24 cellular contexts compared by ENCODE assay signal in genomic region chr5:139283252-139284166, GRCh38. TPM values are rescaled to one million over a fixed set of nuclear protein-coding genes. Genes with fewer than 3 reads are reported as not detected.
DNase-seq lines count a peak whose midpoint lies in the region; ATAC-seq, FAIRE-seq and TF ChIP-seq lines count a peak whose summit lies in the region.
"Had no signal": no experiment of that assay in that cellular context is flagged by ENCODE, and none has a peak within 500 bp of the region (broad histone marks: within the 10 kb centered on the region; RNA-seq: fewer than 3 reads in every experiment).

No MANE protein-coding gene starts in this region.

- H2BK15ac ChIP-seq in H1 (ENCODE audit: low read length) = no peak overlapping the region

- H3K27ac Mint-ChIP-seq in activated naive CD4-positive, alpha-beta T cell treated with anti-CD3 and anti-CD28 coated beads, Interleukin-2, amount 50 U/mL, for 72 hours = peak overlapping the region; percentile 38 to 50
- H3K27ac Mint-ChIP-seq in activated T-helper 2 cell treated with anti-CD3 and anti-CD28 coated beads, Interferon-gamma antibody, Interleukin-2, Interleukin-4, amounts not matched to agents 10 μg/mL and 5 μg/mL and 100 μg/mL, durations not matched to agents 14 hours and 24 hours and 36 hours = no peak overlapping the region
- H3K27ac Mint-ChIP-seq: activated naive CD4-positive, alpha-beta T cell treated with anti-CD3 and anti-CD28 coated beads, Interleukin-2, amount 10 ng/mL, durations not matched to agents 7 days and 5 days; T-helper 1 cell treated with Interleukin-12 subunit alpha and Interleukin-12 subunit beta and Interleukin-4 antibody, amounts not matched to agents 30 μg/mL and 1 μg/mL, for 36 hours had no signal

- H2BK12ac ChIP-seq in H1 (ENCODE audit: low read depth, low read length) = no peak overlapping the region

- no peak overlapping the region for H3K4me2 ChIP-seq in H1 (ENCODE audit: insufficient read depth in 1 of 2, low read depth in 2 of 2, low read length in 2 of 2)

- POLR2A ChIA-PET in H1 (lab: Charles Lee; ENCODE audit: partially characterized antibody) = interaction anchor here (0.6 to 51.1 kb wide), 10 partner anchors 6 to 755 kb away, joined by 3 to 1766 read pairs (median 6); partner anchors contain the start of genes HSPA9, MATR3 and PAIP2

- H2BK20ac ChIP-seq in H1 (ENCODE audit: low read length) = no peak overlapping the region

- no peak overlapping the region for H4K8ac ChIP-seq in H1 (ENCODE audit: extremely low read depth, insufficient read depth, low read length)

- H2AK5ac ChIP-seq in H1 (ENCODE audit: low read depth, low read length) = no peak overlapping the region

- no peak overlapping the region for H2BK120ac ChIP-seq in H1 (replicated peaks; ENCODE audit: low read depth, low read length)

- TF ChIP-seq CTCF in H1 (IDR thresholded peaks at IDR 0.05; ENCODE audit: control extremely low read depth in 1 of 3, insufficient read depth in 1 of 3, low read depth in 1 of 3, low read length in 3 of 3) = no peak
- TF ChIP-seq CTCF in psoas muscle (IDR thresholded peaks at IDR 0.05) = no peak

- H3K27me3 ChIP-seq in HUES64 (ENCODE audit: insufficient read depth, low read length) (no peaks in the 10 kb centered on the region), H1 (replicated peaks in 1 of 4; ENCODE audit: control insufficient read depth in 3 of 4, extremely low read depth in 1 of 4, insufficient read depth in 3 of 4, low read length in 3 of 4) (no peaks in the 10 kb centered on the region), psoas muscle (ENCODE audit: insufficient read depth in 3 of 3, low read length in 2 of 3) (no peaks in the 10 kb centered on the region)

- H3K36me3 Mint-ChIP-seq in activated naive CD4-positive, alpha-beta T cell treated with anti-CD3 and anti-CD28 coated beads, Interleukin-2, amount 50 U/mL, for 72 hours = peaks cover 7 to 40% of the 10 kb centered on the region in 2 donors
- H3K36me3 Mint-ChIP-seq in activated T-helper 2 cell treated with anti-CD3 and anti-CD28 coated beads, Interferon-gamma antibody, Interleukin-2, Interleukin-4, amounts not matched to agents 10 μg/mL and 5 μg/mL and 100 μg/mL, durations not matched to agents 14 hours and 24 hours and 36 hours (ENCODE audit: low read depth) = peaks cover 85% of the 10 kb centered on the region

- peaks cover 0 to 14% of the 10 kb centered on the region in 2 experiments; a peak in 2 of 4 replicates for H3K79me2 ChIP-seq in H1 (ENCODE audit: control insufficient read depth in 1 of 2, insufficient read depth in 2 of 2, low read length in 2 of 2)

- H3K9ac ChIP-seq in HUES64 (ENCODE audit: low read depth, low read length) (no peak overlapping the region), H1 (replicated peaks in 1 of 4; ENCODE audit: extremely low read depth in 1 of 4, low read depth in 3 of 4, low read length in 3 of 4) (no peak overlapping the region)

- peaks cover 19% of the 10 kb centered on the region for H3K4me1 Mint-ChIP-seq in activated T-helper 2 cell treated with anti-CD3 and anti-CD28 coated beads, Interferon-gamma antibody, Interleukin-2, Interleukin-4, amounts not matched to agents 10 μg/mL and 5 μg/mL and 100 μg/mL, durations not matched to agents 14 hours and 24 hours and 36 hours (ENCODE audit: low read depth)

- H3K18ac ChIP-seq in H1 (ENCODE audit: extremely low read depth, low read length) = no peak overlapping the region

- intact Hi-C loops in psoas muscle (cut with DNase I) = no loop called here
- intact Hi-C loops in activated T-helper 2 cell treated with anti-CD3 and anti-CD28 coated beads, Interferon-gamma antibody, Interleukin-2, Interleukin-4, amounts not matched to agents 10 μg/mL and 5 μg/mL and 100 μg/mL, durations not matched to agents 14 hours and 24 hours and 36 hours (cut with micrococcal nuclease) = no loop called here

- WGBS in HUES64 = 45% methylated on average over 2 of the region's 3 CpGs
- WGBS in H1 (ENCODE audit: extremely low coverage in 1 of 2, insufficient coverage in 1 of 2, insufficient read length in 1 of 2, insufficient replicate concordance in 2 of 2, low coverage in 1 of 2, low lambda C conversion rate in 2 of 2, missing lambda C conversion rate in 1 of 2), 2 experiments = 33% methylated on average over 3 of the region's 3 CpGs; no CpG with 5 or more reads in 1 of the 2 experiments
- WGBS in psoas muscle, 3 donors = 59 to 71% (median 70%) methylated on average over 3 of the region's 3 CpGs

- H3K56ac ChIP-seq in H1 (replicated peaks; ENCODE audit: insufficient read length, low read depth, low read length) = no peak overlapping the region

- H3K4me3 ChIP-seq in HUES64 (ENCODE audit: low read length) (no peak overlapping the region), H1 (ENCODE audit: extremely low read depth in 1 of 4, insufficient read depth in 2 of 4, low read depth in 3 of 4, low read length in 4 of 4) (no peak overlapping the region), psoas muscle (no peak overlapping the region)

- H3K79me1 ChIP-seq in H1 (ENCODE audit: low read depth, low read length) = no peaks in the 10 kb centered on the region; the same call in 1 of the 2 replicates

- H2AFZ ChIP-seq in H1 (ENCODE audit: low read length) = no peak overlapping the region

- H3K23me2 ChIP-seq in H1 (ENCODE audit: low read depth, low read length) = no peaks in the 10 kb centered on the region

- H4K91ac ChIP-seq in H1 (replicated peaks; ENCODE audit: insufficient read length, low read length) = no peak overlapping the region

- TF ChIP-seq POLR2A in H1 (IDR thresholded peaks at IDR 0.05; ENCODE audit: control extremely low read depth in 1 of 2, low read depth in 2 of 2, low read length in 2 of 2) = peak in 1 of 2 experiments; percentile 79; a peak in 2 of 3 replicates

- H3K4me1 ChIP-seq in HUES64 (ENCODE audit: insufficient read depth, low read length) (peaks cover 3% of the 10 kb centered on the region; the same call in 1 of the 2 replicates), H1 (replicated peaks in 1 of 4; ENCODE audit: control insufficient read depth in 3 of 4, insufficient read depth in 4 of 4, low read length in 3 of 4) (peaks cover 0 to 5% (median 0%) of the 10 kb centered on the region in 4 experiments; a peak in 3 of 7 replicates), psoas muscle (peaks cover 49% of the 10 kb centered on the region)

- no peak for DNase-seq in activated naive CD4-positive, alpha-beta T cell treated with anti-CD3 and anti-CD28 coated beads, Interleukin-2, amount 50 U/mL, for 72 hours (ENCODE audit: low spot score in 2 of 2)
- no peak for DNase-seq in activated naive CD4-positive, alpha-beta T cell (lab: John Stamatoyannopoulos, UW)
- DNase-seq in H1 (ENCODE audit: low read depth in 1 of 2, low spot score in 2 of 2) = peak in 1 of 2 experiments; percentile 33
- DNase-seq in psoas muscle = no peak
- DNase-seq in activated T-helper 2 cell treated with anti-CD3 and anti-CD28 coated beads, Interferon-gamma antibody, Interleukin-2, Interleukin-4, amounts not matched to agents 10 μg/mL and 5 μg/mL and 100 μg/mL, durations not matched to agents 14 hours and 24 hours and 36 hours (ENCODE audit: low spot score) = no peak
- DNase-seq: activated CD4-positive, alpha-beta memory T cell treated with anti-CD3 and anti-CD28 coated beads for 36 hours; activated naive CD4-positive, alpha-beta T cell treated with anti-CD3 and anti-CD28 coated beads, Interleukin-2, amount 10 ng/mL, durations not matched to agents 7 days and 5 days; DMS153; effector CD4-positive, alpha-beta T cell; foreskin melanocyte; GF-D8; hippocampal formation; NCI-H1105; NCI-H2029 treated with DMSO at 0.1 percent for 48 hours; NCI-H446; OCI-M1; posterior cingulate gyrus; SHP77 had no signal

- CTCF ChIA-PET in H1 (lab: Charles Lee; ENCODE audit: partially characterized antibody) = interaction anchor here (0.5 to 1.3 kb wide), 2 partner anchors 10 to 690 kb away, joined by 3 read pairs; partner anchors contain the start of gene MATR3

- no peak overlapping the region for H3K4me3 Mint-ChIP-seq in activated T-helper 2 cell treated with anti-CD3 and anti-CD28 coated beads, Interferon-gamma antibody, Interleukin-2, Interleukin-4, amounts not matched to agents 10 μg/mL and 5 μg/mL and 100 μg/mL, durations not matched to agents 14 hours and 24 hours and 36 hours (ENCODE audit: low read depth)
- H3K4me3 Mint-ChIP-seq: activated CD4-positive, alpha-beta memory T cell treated with anti-CD3 and anti-CD28 coated beads for 36 hours; activated naive CD4-positive, alpha-beta T cell treated with anti-CD3 and anti-CD28 coated beads, Interleukin-2, amount 10 ng/mL, durations not matched to agents 7 days and 5 days; neural crest cell; T-helper 1 cell treated with Interleukin-12 subunit alpha and Interleukin-12 subunit beta and Interleukin-4 antibody, amounts not matched to agents 30 μg/mL and 1 μg/mL, for 36 hours had no signal

- no peak for ATAC-seq in activated naive CD4-positive, alpha-beta T cell treated with anti-CD3 and anti-CD28 coated beads, Interleukin-2, amount 50 U/mL, for 72 hours
- ATAC-seq in psoas muscle = peak; percentile 42 to 79 (median 73)
- no peak for ATAC-seq in GM21825 (IDR thresholded peaks at IDR 0.05; ENCODE audit: unreplicated experiment)
- ATAC-seq in HG03025 (IDR thresholded peaks at IDR 0.05; ENCODE audit: low FRiP score, unreplicated experiment) = no peak

- H3K27ac ChIP-seq in HUES64 (ENCODE audit: low read depth, low read length) (peak overlapping the region; percentile 45; the same call in 1 of the 2 replicates), H1 (ENCODE audit: low read depth, low read length) (no peak overlapping the region), psoas muscle (peak overlapping the region; percentile 51)
- H3K27ac ChIP-seq: C4-2B had no signal

- H3K23ac ChIP-seq in H1 (ENCODE audit: insufficient read length) = no peak overlapping the region

- H4K20me1 ChIP-seq in H1 (replicated peaks in 1 of 2; ENCODE audit: control insufficient read depth in 1 of 2, insufficient read depth in 2 of 2, low read length in 2 of 2) = peaks cover 14 to 25% of the 10 kb centered on the region in 2 experiments

- no peak for FAIRE-seq in H1 (lab: Jason Lieb, UNC)

- TF ChIP-seq EP300 in H1 (IDR thresholded peaks at IDR 0.05; ENCODE audit: borderline replicate concordance in 1 of 2, low read depth in 2 of 2, low read length in 2 of 2) = no peak

- no peak overlapping the region for H4K5ac ChIP-seq in H1 (ENCODE audit: insufficient read length, low read depth, low read length)

- no peaks in the 10 kb centered on the region for H3K9me3 ChIP-seq in HUES64 (ENCODE audit: insufficient read depth, low read depth, low read length)
- no peaks in the 10 kb centered on the region for H3K9me3 ChIP-seq in H1 (ENCODE audit: insufficient read depth in 2 of 2, low read depth in 1 of 2, low read length in 1 of 2)
- H3K9me3 ChIP-seq in psoas muscle = no peaks in the 10 kb centered on the region

- no peaks in the 10 kb centered on the region for H3K9me3 Mint-ChIP-seq in activated naive CD4-positive, alpha-beta T cell treated with anti-CD3 and anti-CD28 coated beads, Interleukin-2, amount 50 U/mL, for 72 hours
- H3K9me3 Mint-ChIP-seq in activated T-helper 2 cell treated with anti-CD3 and anti-CD28 coated beads, Interferon-gamma antibody, Interleukin-2, Interleukin-4, amounts not matched to agents 10 μg/mL and 5 μg/mL and 100 μg/mL, durations not matched to agents 14 hours and 24 hours and 36 hours = no peaks in the 10 kb centered on the region
- H3K9me3 Mint-ChIP-seq: activated CD4-positive, alpha-beta memory T cell treated with anti-CD3 and anti-CD28 coated beads for 36 hours; activated naive CD4-positive, alpha-beta T cell treated with anti-CD3 and anti-CD28 coated beads, Interleukin-2, amount 10 ng/mL, durations not matched to agents 7 days and 5 days; T-helper 1 cell treated with Interleukin-12 subunit alpha and Interleukin-12 subunit beta and Interleukin-4 antibody, amounts not matched to agents 30 μg/mL and 1 μg/mL, for 36 hours had no signal

- no peak overlapping the region for H3K4ac ChIP-seq in H1 (replicated peaks; ENCODE audit: insufficient read length, low read depth, low read length)

- no peak overlapping the region for H2BK5ac ChIP-seq in H1 (ENCODE audit: low read depth, low read length)

- peaks cover 80% of the 10 kb centered on the region for H3K36me3 ChIP-seq in HUES64 (ENCODE audit: insufficient read depth, low read length)
- H3K36me3 ChIP-seq in H1 (ENCODE audit: control insufficient read depth in 2 of 4, insufficient read depth in 4 of 4, low read length in 3 of 4) = peaks cover 36 to 74% (median 62%) of the 10 kb centered on the region in 4 experiments
- H3K36me3 ChIP-seq in psoas muscle (ENCODE audit: insufficient read depth in 1 of 2, low read depth in 1 of 2) = peaks cover 20 to 75% of the 10 kb centered on the region in 2 donors

- no peak overlapping the region for H3K14ac ChIP-seq in H1 (ENCODE audit: insufficient read length)

- H3K27me3 Mint-ChIP-seq in activated T-helper 2 cell treated with anti-CD3 and anti-CD28 coated beads, Interferon-gamma antibody, Interleukin-2, Interleukin-4, amounts not matched to agents 10 μg/mL and 5 μg/mL and 100 μg/mL, durations not matched to agents 14 hours and 24 hours and 36 hours (ENCODE audit: low read depth) = no peaks in the 10 kb centered on the region
- H3K27me3 Mint-ChIP-seq: activated CD4-positive, alpha-beta memory T cell treated with anti-CD3 and anti-CD28 coated beads for 36 hours; activated naive CD4-positive, alpha-beta T cell treated with anti-CD3 and anti-CD28 coated beads, Interleukin-2, amount 10 ng/mL, durations not matched to agents 7 days and 5 days had no signal

- TF ChIP-seq RAD21 in H1 (IDR thresholded peaks at IDR 0.05 in 1 of 2, conservative IDR thresholded peaks at IDR 0.05 in 1 of 2; ENCODE audit: low read depth in 2 of 2, low read length in 2 of 2) = no peak

RNA-seq across cellular contexts. Expression of gene MATR3, which starts 10.0 kb away (rescaled TPM):
- total RNA-seq in activated naive CD4-positive, alpha-beta T cell treated with anti-CD3 and anti-CD28 coated beads, Interleukin-2, amount 50 U/mL, for 72 hours = 100 to 1,000 TPM; 160 to 182 TPM
- 432 TPM for polyA plus RNA-seq in HUES64 (2013, experiment 1 of 2)
- 426 TPM for polyA plus RNA-seq in HUES64 (2013, experiment 2 of 2)
- total RNA-seq in H1 (2021; fragmentation: NEBNext Ultra II Directional; extraction: Animal tissue kit (Norgen Biotek cat#: 25700)) = 378 and 389 TPM in 2 replicates
- polyA plus RNA-seq in H1 (2011; rRNA removed) = 90.6 and 116 TPM in 2 replicates
- polyA plus RNA-seq in H1 (2011; cell fraction: cytosol; rRNA removed) = 114 TPM
- 147 TPM for polyA plus RNA-seq in H1 (2011; cell fraction: nucleus; rRNA removed)
- polyA plus RNA-seq in H1 (2012, experiment 1 of 2) = 195 to 447 TPM (median 235 TPM) in 4 replicates
- polyA plus RNA-seq in H1 (2012, experiment 2 of 2) = 18.5 TPM
- 192 TPM for polyA plus RNA-seq in H1 (2013, experiment 1 of 2)
- polyA plus RNA-seq in H1 (2013, experiment 2 of 2) = 184 TPM
- 458 and 712 TPM in 2 replicates for polyA minus RNA-seq in H1 (2011; rRNA and poly(A)+ RNA removed)
- 183 TPM for polyA minus RNA-seq in H1 (2011; cell fraction: cytosol; rRNA and poly(A)+ RNA removed)
- polyA minus RNA-seq in H1 (2011; cell fraction: nucleus; rRNA and poly(A)+ RNA removed) = 431 TPM
- 100 to 1,000 TPM in 3 of 4 donors, 10 to 100 TPM in 1; 96.5 to 153 (median 134) TPM for total RNA-seq in psoas muscle
- polyA plus RNA-seq in psoas muscle = 100 to 1,000 TPM in 1 of 3 donors, 10 to 100 TPM in 2; 92.4 to 110 (median 97.1) TPM
- total RNA-seq in activated T-helper 2 cell treated with anti-CD3 and anti-CD28 coated beads, Interferon-gamma antibody, Interleukin-2, Interleukin-4, amounts not matched to agents 10 μg/mL and 5 μg/mL and 100 μg/mL, durations not matched to agents 14 hours and 24 hours and 36 hours = 259 TPM in 2 replicates

RNA-seq across cellular contexts. Expression of gene PAIP2, which starts 58.1 kb away (rescaled TPM):
- total RNA-seq in activated naive CD4-positive, alpha-beta T cell treated with anti-CD3 and anti-CD28 coated beads, Interleukin-2, amount 50 U/mL, for 72 hours = 100 to 1,000 TPM in 1 of 2 donors, 10 to 100 TPM in 1; 85.7 to 111 TPM
- polyA plus RNA-seq in HUES64 (2013, experiment 1 of 2) = 142 TPM
- 165 TPM for polyA plus RNA-seq in HUES64 (2013, experiment 2 of 2)
- 157 and 162 TPM in 2 replicates for total RNA-seq in H1 (2021; fragmentation: NEBNext Ultra II Directional; extraction: Animal tissue kit (Norgen Biotek cat#: 25700))
- 68.8 and 87.6 TPM in 2 replicates for polyA plus RNA-seq in H1 (2011; rRNA removed)
- 136 TPM for polyA plus RNA-seq in H1 (2011; cell fraction: cytosol; rRNA removed)
- polyA plus RNA-seq in H1 (2011; cell fraction: nucleus; rRNA removed) = 27.6 TPM
- 124 to 174 TPM (median 156 TPM) in 4 replicates for polyA plus RNA-seq in H1 (2012, experiment 1 of 2)
- polyA plus RNA-seq in H1 (2012, experiment 2 of 2) = 26.4 TPM
- 144 TPM for polyA plus RNA-seq in H1 (2013, experiment 1 of 2)
- 149 TPM for polyA plus RNA-seq in H1 (2013, experiment 2 of 2)
- polyA minus RNA-seq in H1 (2011; rRNA and poly(A)+ RNA removed) = 38.5 and 41.9 TPM in 2 replicates
- polyA minus RNA-seq in H1 (2011; cell fraction: cytosol; rRNA and poly(A)+ RNA removed) = 72.4 TPM
- polyA minus RNA-seq in H1 (2011; cell fraction: nucleus; rRNA and poly(A)+ RNA removed) = 45.9 TPM
- 100 to 1,000 TPM; 111 to 144 (median 116) TPM for total RNA-seq in psoas muscle
- 100 to 1,000 TPM; 113 to 252 (median 143) TPM for polyA plus RNA-seq in psoas muscle
- total RNA-seq in activated T-helper 2 cell treated with anti-CD3 and anti-CD28 coated beads, Interferon-gamma antibody, Interleukin-2, Interleukin-4, amounts not matched to agents 10 μg/mL and 5 μg/mL and 100 μg/mL, durations not matched to agents 14 hours and 24 hours and 36 hours = 98.2 and 107 TPM in 2 replicates

Comparison
In these comparisons a context has a peak if more than half of its experiments do, and no peak if none do; other contexts are left out.
1. ATAC-seq: peak in psoas muscle (4 of 4); none in activated naive CD4-positive, alpha-beta T cell treated with anti-CD3 and anti-CD28 coated beads, Interleukin-2, amount 50 U/mL, for 72 hours (0 of 2), GM21825 (single experiment) and HG03025 (single experiment).